ENCODE assay signal across 15 cellular contexts in genomic region chr7:27100601-27101187, GRCh38. TPM values are rescaled to one million over a fixed set of nuclear protein-coding genes. Genes with fewer than 3 reads are reported as not detected.
A peak's percentile ranks its signal among the peaks of the same experiment; 100 is the strongest.
DNase-seq lines count a peak whose midpoint lies in the region; ATAC-seq and TF ChIP-seq lines count a peak whose summit lies in the region.
"Had no signal": no experiment of that assay in that cellular context is flagged by ENCODE, and none has a peak within 500 bp of the region (broad histone marks: within the 10 kb centered on the region; RNA-seq: fewer than 3 reads in every experiment).

No MANE protein-coding gene starts in this region.

- no peak for TF ChIP-seq CTCF in adrenal gland (IDR thresholded peaks at IDR 0.05)
- no peak for TF ChIP-seq CTCF in fibroblast of pulmonary artery (IDR thresholded peaks at IDR 0.05; ENCODE audit: low read length, missing control alignments)
- no peak for TF ChIP-seq CTCF in neural crest cell (conservative IDR thresholded peaks at IDR 0.05)
- no peak for TF ChIP-seq CTCF in dorsolateral prefrontal cortex (IDR thresholded peaks at IDR 0.05 in 54 of 56, conservative IDR thresholded peaks at IDR 0.05 in 2 of 56; ENCODE audit: low read depth in 1 of 56, partially characterized antibody in 56 of 56)

- H3K4me1 ChIP-seq in adrenal gland (replicated peaks in 1 of 2): peaks cover 17 to 41% of the 10 kb centered on the region in 2 donors

- H3K4me3 Mint-ChIP-seq in neural crest cell: peak overlapping the region; percentile 99
- no peak overlapping the region for H3K4me3 Mint-ChIP-seq in activated T-cell treated with anti-CD3 and anti-CD28 coated beads, Interleukin-2, amount 50 U/mL, for 4 hours
- H3K4me3 Mint-ChIP-seq: dendritic cell treated with granulocyte-macrophage colony-stimulating factor and Interleukin-4, amounts not matched to agents 40 ng/mL and 50 ng/mL, for 4 days had no signal

- WGBS in adrenal gland, 4 donors: 65 to 82% (median 68%) methylated on average over 9 of the region's 9 CpGs

- peaks cover 94% of the 10 kb centered on the region for H3K27me3 Mint-ChIP-seq in neural crest cell (ENCODE audit: low read depth)
- peaks cover 73% of the 10 kb centered on the region for H3K27me3 Mint-ChIP-seq in activated T-cell treated with anti-CD3 and anti-CD28 coated beads, Interleukin-2, amount 50 U/mL, for 4 hours (ENCODE audit: low read depth)

- H3K27me3 ChIP-seq in adrenal gland (no peaks in the 10 kb centered on the region), dorsolateral prefrontal cortex (peaks cover 31 to 100% (median 100%) of the 10 kb centered on the region in 45 donors)

- no peaks in the 10 kb centered on the region for H3K9me3 ChIP-seq in adrenal gland (replicated peaks in 1 of 3)

- H3K4me1 Mint-ChIP-seq in neural crest cell: peaks cover 78% of the 10 kb centered on the region
- H3K4me1 Mint-ChIP-seq in activated T-cell treated with anti-CD3 and anti-CD28 coated beads, Interleukin-2, amount 50 U/mL, for 4 hours (ENCODE audit: low read depth): peaks cover 28% of the 10 kb centered on the region

- DNase-seq in ELF-1 (ENCODE audit: low read depth, low spot score) (peak; percentile 72), adrenal gland (no peak), fibroblast of pulmonary artery (ENCODE audit: low read depth) (no peak), neural crest cell (ENCODE audit: low read depth, low spot score) (no peak), cerebellar nuclear complex (lab: John Stamatoyannopoulos, UW) (no peak), dorsolateral prefrontal cortex (no peak), SK-N-DZ (ENCODE audit: low spot score) (no peak)
- no peak for DNase-seq in activated T-cell treated with anti-CD3 and anti-CD28 coated beads, Interleukin-2, amount 50 U/mL, for 4 hours
- DNase-seq: activated CD4-positive, alpha-beta T cell treated with anti-CD3 and anti-CD28 coated beads for 48 hours; activated effector memory CD4-positive, alpha-beta T cell treated with anti-CD3 and anti-CD28 coated beads, Interleukin-2, amount 50 U/mL, for 16 hours; DMS79; NCI-H748 treated with DMSO at 0.1 percent for 48 hours; stimulated activated CD4-positive, alpha-beta T cell treated with anti-CD3 and anti-CD28 coated beads, Interleukin-1b, Interleukin-23, amount 100 ng/mL, for 48 hours; stimulated activated naive CD4-positive, alpha-beta T cell treated with Interleukin-2 at 50 U/mL for 16 hours had no signal

- ATAC-seq in activated T-cell treated with anti-CD3 and anti-CD28 coated beads, Interleukin-2, amount 50 U/mL, for 4 hours: no peak

- peak overlapping the region; percentile 99 for H3K27ac Mint-ChIP-seq in neural crest cell (ENCODE audit: unreplicated experiment)
- H3K27ac Mint-ChIP-seq: dendritic cell treated with granulocyte-macrophage colony-stimulating factor and Interleukin-4, amounts not matched to agents 40 ng/mL and 50 ng/mL, for 4 days had no signal

- peak overlapping the region in 2 of 4 donors; percentile 18 to 64 for H3K4me3 ChIP-seq in adrenal gland
- peak overlapping the region; percentile 22 for H3K4me3 ChIP-seq in fibroblast of pulmonary artery (replicated peaks; ENCODE audit: low read depth, low read length)
- peak overlapping the region in 1 of 59 donors; percentile 17 for H3K4me3 ChIP-seq in dorsolateral prefrontal cortex

- H3K36me3 ChIP-seq in adrenal gland (replicated peaks in 1 of 2): no peaks in the 10 kb centered on the region

- peak overlapping the region in 4 of 5 donors; percentile 10 to 90 (median 62) for H3K27ac ChIP-seq in adrenal gland
- no peak overlapping the region for H3K27ac ChIP-seq in dorsolateral prefrontal cortex

- no peaks in the 10 kb centered on the region for H3K9me3 Mint-ChIP-seq in neural crest cell
- no peaks in the 10 kb centered on the region for H3K9me3 Mint-ChIP-seq in activated T-cell treated with anti-CD3 and anti-CD28 coated beads, Interleukin-2, amount 50 U/mL, for 4 hours
- H3K9me3 Mint-ChIP-seq: dendritic cell treated with granulocyte-macrophage colony-stimulating factor and Interleukin-4, amounts not matched to agents 40 ng/mL and 50 ng/mL, for 4 days had no signal

- intact Hi-C loops in adrenal gland (cut with DNase I) (loop anchor here in 1 of 2 donors (10.0 kb wide), 1 partner anchor 236 kb away; the partner anchor contains the start of gene SKAP2), dorsolateral prefrontal cortex (cut with DNase I) (no loop called here)

- no peak for TF ChIP-seq POLR2A in adrenal gland (IDR thresholded peaks at IDR 0.05)

- H3K36me3 Mint-ChIP-seq in neural crest cell (ENCODE audit: low read depth): peaks cover 34% of the 10 kb centered on the region
- H3K36me3 Mint-ChIP-seq in activated T-cell treated with anti-CD3 and anti-CD28 coated beads, Interleukin-2, amount 50 U/mL, for 4 hours (ENCODE audit: insufficient read depth): peaks cover 14% of the 10 kb centered on the region

RNA-seq across cellular contexts. Expression of gene HOXA2, which starts 1.8 kb away (rescaled TPM):
- 1 to 10 TPM in 5 of 8 donors, under 1 TPM in 2, not detected in 1; 0.41 to 1.9 (median 1.1) TPM for total RNA-seq in adrenal gland
- 1 to 10 TPM; 1.2 to 2.8 (median 2.0) TPM for polyA plus RNA-seq in adrenal gland
- 41.2 and 41.6 TPM in 2 replicates for total RNA-seq in neural crest cell
- not detected for total RNA-seq in activated T-cell treated with anti-CD3 and anti-CD28 coated beads, Interleukin-2, amount 50 U/mL, for 4 hours
- total RNA-seq in dorsolateral prefrontal cortex: not detected
- not detected in 2 replicates for polyA plus RNA-seq in SK-N-DZ (2014; cell fraction: cytosol; rRNA removed)
- not detected in 2 replicates for polyA plus RNA-seq in SK-N-DZ (2014; cell fraction: nucleus; rRNA removed)

RNA-seq across cellular contexts. Expression of gene HOXA1, which starts 4.9 kb away (rescaled TPM):
- total RNA-seq in adrenal gland (1 to 10 TPM in 2 of 8 donors, under 1 TPM in 5, not detected in 1; 0.18 to 1.1 (median 0.90) TPM), neural crest cell (3.5 and 3.6 TPM in 2 replicates), dorsolateral prefrontal cortex (under 1 TPM in 2 of 120 experiments, not detected in 118; 0.21 to 0.27 TPM)
- polyA plus RNA-seq in adrenal gland: under 1 TPM; 0.30 to 0.97 (median 0.32) TPM
- under 1 TPM; 0.11 to 0.33 (median 0.28) TPM for total RNA-seq in activated T-cell treated with anti-CD3 and anti-CD28 coated beads, Interleukin-2, amount 50 U/mL, for 4 hours
- polyA plus RNA-seq in SK-N-DZ (2014; cell fraction: cytosol; rRNA removed): not detected in 2 replicates
- polyA plus RNA-seq in SK-N-DZ (2014; cell fraction: nucleus; rRNA removed): not detected in 2 replicates

RNA-seq across cellular contexts. Expression of gene HOXA4, which starts 29.9 kb away (rescaled TPM):
- total RNA-seq in adrenal gland: 10 to 100 TPM in 1 of 8 donors, 1 to 10 TPM in 7; 3.5 to 10.9 (median 5.6) TPM
- polyA plus RNA-seq in adrenal gland: 10 to 100 TPM in 2 of 3 donors, 1 to 10 TPM in 1; 9.3 to 12.6 (median 11.3) TPM
- 0.68 and 0.96 TPM in 2 replicates for total RNA-seq in neural crest cell
- total RNA-seq in activated T-cell treated with anti-CD3 and anti-CD28 coated beads, Interleukin-2, amount 50 U/mL, for 4 hours: under 1 TPM in 1 of 3 donors, not detected in 2; 0.14 TPM
- total RNA-seq in dorsolateral prefrontal cortex: under 1 TPM in 2 of 120 experiments, not detected in 118; 0.38 to 0.66 TPM
- not detected in 2 replicates for polyA plus RNA-seq in SK-N-DZ (2014; cell fraction: cytosol; rRNA removed)
- not detected in 2 replicates for polyA plus RNA-seq in SK-N-DZ (2014; cell fraction: nucleus; rRNA removed)

RNA-seq across cellular contexts. Expression of gene HOXA5, which starts 42.8 kb away (rescaled TPM):
- 100 to 1,000 TPM in 1 of 8 donors, 10 to 100 TPM in 7; 39.2 to 132 (median 65.7) TPM for total RNA-seq in adrenal gland
- polyA plus RNA-seq in adrenal gland: 10 to 100 TPM; 21.8 to 42.0 (median 25.9) TPM
- total RNA-seq in neural crest cell: 3.2 and 4.3 TPM in 2 replicates
- not detected for total RNA-seq in activated T-cell treated with anti-CD3 and anti-CD28 coated beads, Interleukin-2, amount 50 U/mL, for 4 hours
- 1 to 10 TPM in 1 of 120 experiments, under 1 TPM in 1, not detected in 118; 0.35 to 1.8 TPM for total RNA-seq in dorsolateral prefrontal cortex
- not detected in 2 replicates for polyA plus RNA-seq in SK-N-DZ (2014; cell fraction: cytosol; rRNA removed)
- polyA plus RNA-seq in SK-N-DZ (2014; cell fraction: nucleus; rRNA removed): not detected in 2 replicates

RNA-seq across cellular contexts. Expression of gene HOXA6, which starts 46.9 kb away (rescaled TPM):
- total RNA-seq in adrenal gland: 10 to 100 TPM in 7 of 8 donors, 1 to 10 TPM in 1; 8.5 to 27.2 (median 16.8) TPM
- 1 to 10 TPM; 1.3 to 5.6 (median 1.4) TPM for polyA plus RNA-seq in adrenal gland
- total RNA-seq in neural crest cell: 1.6 and 2.0 TPM in 2 replicates
- not detected for total RNA-seq in activated T-cell treated with anti-CD3 and anti-CD28 coated beads, Interleukin-2, amount 50 U/mL, for 4 hours
- not detected for total RNA-seq in dorsolateral prefrontal cortex
- not detected in 2 replicates for polyA plus RNA-seq in SK-N-DZ (2014; cell fraction: cytosol; rRNA removed)
- not detected in 2 replicates for polyA plus RNA-seq in SK-N-DZ (2014; cell fraction: nucleus; rRNA removed)

Comparison
In these comparisons a context has a peak if more than half of its experiments do, and no peak if none do; other contexts are left out.
1. H3K27ac ChIP-seq: peak in adrenal gland (4 of 5); none in dorsolateral prefrontal cortex (0 of 59).
2. RNA of gene HOXA2, which starts 1.8 kb away (total RNA-seq): 41.2 to 41.6 TPM in neural crest cell; 0.41 to 1.9 TPM in adrenal gland, not detected in activated T-cell treated with anti-CD3 and anti-CD28 coated beads, Interleukin-2, amount 50 U/mL, for 4 hours and not detected in dorsolateral prefrontal cortex; every median in the first group is over 10 times any median in the second.